25 cellular contexts compared by ENCODE assay signal in genomic region chr2:169523681-169524080, GRCh38. TPM values are rescaled to one million over a fixed set of nuclear protein-coding genes. Genes with fewer than 3 reads are reported as not detected.
"Had no signal": no experiment of that assay in that cellular context is flagged by ENCODE, and none has a peak within 500 bp of the region (broad histone marks: within the 10 kb centered on the region; RNA-seq: fewer than 3 reads in every experiment).

No MANE protein-coding gene starts in this region.

- H3K4me2 ChIP-seq: neural progenitor cell had no signal

- H3K4me1 ChIP-seq: neural progenitor cell, parathyroid adenoma, right lobe of liver, sigmoid colon, stomach, thyroid gland, tibial nerve, upper lobe of left lung, vagina had no signal

- H3K27me3 ChIP-seq: neural progenitor cell, ovary, right lobe of liver, sigmoid colon, stomach, thyroid gland, tibial nerve, upper lobe of left lung, vagina had no signal

- H3K9ac ChIP-seq: neural progenitor cell, parathyroid adenoma had no signal

- H3K9me3 ChIP-seq: ovary, right lobe of liver, sigmoid colon, stomach, thoracic aorta, thyroid gland, tibial nerve, upper lobe of left lung, vagina had no signal

- H2AFZ ChIP-seq: neural progenitor cell, parathyroid adenoma had no signal

- H3K4me3 ChIP-seq: neural progenitor cell, ovary, right lobe of liver, sigmoid colon, stomach, thoracic aorta, thyroid gland, tibial nerve, upper lobe of left lung, vagina had no signal

- H3K36me3 ChIP-seq: neural progenitor cell, ovary, right lobe of liver, thyroid gland, upper lobe of left lung had no signal

- DNase-seq: naive thymus-derived CD4-positive, alpha-beta T cell; natural killer cell; occipital lobe; ovary; posterior cingulate gyrus; right cardiac atrium; right lobe of liver; sigmoid colon; small intestine; stimulated activated CD4-positive, alpha-beta T cell treated with anti-CD3 and anti-CD28 coated beads, Interleukin-15, amount 100 ng/mL, for 24 hours; stimulated activated CD4-positive, alpha-beta T cell treated with anti-CD3 and anti-CD28 coated beads, Interleukin-2, amount 100 ng/mL, for 24 hours; stimulated activated CD4-positive, alpha-beta T cell treated with anti-CD3 and anti-CD28 coated beads, Interleukin-2, amount 100 ng/mL, for 48 hours; stimulated activated CD4-positive, alpha-beta T cell treated with anti-CD3 and anti-CD28 coated beads, Interleukin-4, amount 100 ng/mL, for 24 hours; stimulated activated naive B cell treated with anti-CD40 and anti-IgM and Interleukin-4, amounts not matched to agents 10 μg/mL and 1 μg/mL and 100 μg/mL, for 72 hours; stimulated activated naive CD4-positive, alpha-beta T cell treated with Interleukin-2 at 50 U/mL for 16 hours; stomach; thyroid gland; trophoblast cell; upper lobe of left lung had no signal

- H3K79me2 ChIP-seq: parathyroid adenoma had no signal

- ATAC-seq: naive thymus-derived CD4-positive, alpha-beta T cell; natural killer cell; right cardiac atrium; stimulated activated effector memory CD8-positive, alpha-beta T cell treated with anti-CD3 and anti-CD28 coated beads, Interleukin-12 subunit alpha, Interleukin-12 subunit beta, amount 100 ng/mL, for 72 hours; stimulated activated naive B cell treated with anti-CD40 and anti-IgM and Interleukin-4, amounts not matched to agents 10 μg/mL and 1 μg/mL and 100 μg/mL, for 72 hours had no signal

- H3K27ac ChIP-seq: neural progenitor cell, ovary, parathyroid adenoma, right lobe of liver, sigmoid colon, stomach, thoracic aorta, thyroid gland, tibial nerve, upper lobe of left lung, vagina had no signal

RNA-seq across cellular contexts. Expression of gene KLHL41, which starts 14.2 kb away (rescaled TPM):
- total RNA-seq: natural killer cell had no signal
